In genomic region chr22:29600846-29601245, GRCh38 we compare ENCODE assay signal across 17 cellular contexts. TPM values are rescaled to one million over a fixed set of nuclear protein-coding genes. Genes with fewer than 3 reads are reported as not detected.
A peak's percentile ranks its signal among the peaks of the same experiment; 100 is the strongest.
DNase-seq lines count a peak whose midpoint lies in the region; ATAC-seq and TF ChIP-seq lines count a peak whose summit lies in the region.
"Had no signal": no experiment of that assay in that cellular context is flagged by ENCODE, and none has a peak within 500 bp of the region (broad histone marks: within the 10 kb centered on the region; RNA-seq: fewer than 3 reads in every experiment).

No MANE protein-coding gene starts in this region.

- TF ChIP-seq POLR2A in HCT116 (IDR thresholded peaks at IDR 0.05; ENCODE audit: borderline replicate concordance, extremely low read depth, insufficient read depth, insufficient read length): no peak

- CTCF ChIA-PET in HCT116 (lab: Charles Lee): interaction anchor here (1.1 kb wide), 1 partner anchor 11 kb away, joined by 5 read pairs; no protein-coding TSS in a partner anchor

- peak overlapping the region; percentile 25 for H3K27ac Mint-ChIP-seq in stimulated activated naive B cell treated with anti-CD40 and anti-IgM and Interleukin-4, amounts not matched to agents 10 μg/mL and 1 μg/mL and 100 μg/mL, for 72 hours
- H3K27ac Mint-ChIP-seq in type B pancreatic cell: no peak overlapping the region
- H3K27ac Mint-ChIP-seq: CD8-positive, alpha-beta T cell had no signal

- H3K4me3 ChIP-seq in HCT116 (replicated peaks in 1 of 2; ENCODE audit: low read depth in 1 of 2, low read length in 2 of 2): peak overlapping the region in 1 of 2 experiments; percentile 25; a peak in 2 of 4 replicates
- H3K4me3 ChIP-seq: A549 had no signal

- intact Hi-C loops in HCT116 (cut with micrococcal nuclease): no loop called here

- H3K27ac ChIP-seq in HCT116 (ENCODE audit: low read depth, low read length): peak overlapping the region; percentile 78
- H3K27ac ChIP-seq: C4-2B had no signal

- no peak for TF ChIP-seq RAD21 in HCT116 (IDR thresholded peaks at IDR 0.05; ENCODE audit: low read depth)

- no peaks in the 10 kb centered on the region for H3K27me3 Mint-ChIP-seq in stimulated activated naive B cell treated with anti-CD40 and anti-IgM and Interleukin-4, amounts not matched to agents 10 μg/mL and 1 μg/mL and 100 μg/mL, for 72 hours
- H3K27me3 Mint-ChIP-seq in type B pancreatic cell: no peaks in the 10 kb centered on the region
- H3K27me3 Mint-ChIP-seq: IgD-negative memory B cell had no signal

- peaks cover 16 to 31% of the 10 kb centered on the region in 2 experiments for H3K4me1 ChIP-seq in HCT116 (ENCODE audit: control insufficient read depth in 1 of 2, insufficient read depth in 2 of 2, low read length in 2 of 2)
- H3K4me1 ChIP-seq: BE2C had no signal

- H3K27me3 ChIP-seq in HCT116 (ENCODE audit: insufficient read depth, low read length): no peaks in the 10 kb centered on the region
- H3K27me3 ChIP-seq: BE2C had no signal

- H3K4me2 ChIP-seq in HCT116 (ENCODE audit: low read length): peak overlapping the region; percentile 66

- H3K9ac ChIP-seq in HCT116 (ENCODE audit: low read length): no peak overlapping the region

- H3K4me1 Mint-ChIP-seq in stimulated activated naive B cell treated with anti-CD40 and anti-IgM and Interleukin-4, amounts not matched to agents 10 μg/mL and 1 μg/mL and 100 μg/mL, for 72 hours: peaks cover 2 to 5% of the 10 kb centered on the region in 2 donors
- H3K4me1 Mint-ChIP-seq in type B pancreatic cell (ENCODE audit: unreplicated experiment): peaks cover 17% of the 10 kb centered on the region

- no peaks in the 10 kb centered on the region for H3K9me3 ChIP-seq in HCT116 (ENCODE audit: control insufficient read depth in 1 of 2, insufficient read depth in 1 of 2, low read depth in 1 of 2, low read length in 2 of 2)
- H3K9me3 ChIP-seq: A549, BE2C had no signal

- RAD21 ChIA-PET in HCT116 (lab: Charles Lee; ENCODE audit: low non-redundant PET in 1 of 2, low total read pairs in 2 of 2, uncharacterized antibody in 2 of 2, unreplicated experiment in 2 of 2): no interaction called here

- TF ChIP-seq CTCF in HCT116 (IDR thresholded peaks at IDR 0.05 in 2 of 3, conservative IDR thresholded peaks at IDR 0.05 in 1 of 3; ENCODE audit: borderline replicate concordance in 1 of 3, insufficient read depth in 1 of 3, low read depth in 2 of 3, low read length in 2 of 3) (no peak), type B pancreatic cell (conservative IDR thresholded peaks at IDR 0.05) (no peak)

- peak overlapping the region; percentile 77 for H2AFZ ChIP-seq in HCT116 (ENCODE audit: low read depth, low read length, poor library complexity, severe bottlenecking)

- H3K36me3 ChIP-seq in HCT116 (ENCODE audit: control insufficient read depth in 1 of 2, insufficient read depth in 2 of 2, low read length in 2 of 2): no peaks in the 10 kb centered on the region

- no peak for DNase-seq in HCT116 (ENCODE audit: low read depth, low spot score)
- DNase-seq in NCI-H446 treated with DMSO at 0.1 percent for 48 hours (lab: John Stamatoyannopoulos, UW): peak; percentile 55
- peak; percentile 68 for DNase-seq in cerebellum (ENCODE audit: low spot score)
- no peak for DNase-seq in stimulated activated naive B cell treated with anti-CD40 and anti-IgM and Interleukin-4, amounts not matched to agents 10 μg/mL and 1 μg/mL and 100 μg/mL, for 72 hours
- no peak for DNase-seq in type B pancreatic cell (ENCODE audit: extremely low spot score, unreplicated experiment)
- DNase-seq: BE2C; CD8-positive, alpha-beta T cell; COR-L47; DMS153; DMS79 treated with DMSO at 0.1 percent for 48 hours; GF-D8; HCEC 1CT had no signal

- H3K36me3 Mint-ChIP-seq in stimulated activated naive B cell treated with anti-CD40 and anti-IgM and Interleukin-4, amounts not matched to agents 10 μg/mL and 1 μg/mL and 100 μg/mL, for 72 hours: no peaks in the 10 kb centered on the region
- no peaks in the 10 kb centered on the region for H3K36me3 Mint-ChIP-seq in type B pancreatic cell
- H3K36me3 Mint-ChIP-seq: IgD-negative memory B cell had no signal

- H3K9me2 ChIP-seq in HCT116 (ENCODE audit: insufficient read depth): no peaks in the 10 kb centered on the region

- no peaks in the 10 kb centered on the region for H4K20me1 ChIP-seq in HCT116 (ENCODE audit: insufficient read depth)

- no peak overlapping the region for H3K4me3 Mint-ChIP-seq in stimulated activated naive B cell treated with anti-CD40 and anti-IgM and Interleukin-4, amounts not matched to agents 10 μg/mL and 1 μg/mL and 100 μg/mL, for 72 hours
- H3K4me3 Mint-ChIP-seq in type B pancreatic cell: no peak overlapping the region

- ATAC-seq in HCT116 (no peak), HG03175 (IDR thresholded peaks at IDR 0.05; ENCODE audit: unreplicated experiment) (no peak), HG03469 (IDR thresholded peaks at IDR 0.05; ENCODE audit: unreplicated experiment) (no peak)
- no peak for ATAC-seq in stimulated activated naive B cell treated with anti-CD40 and anti-IgM and Interleukin-4, amounts not matched to agents 10 μg/mL and 1 μg/mL and 100 μg/mL, for 72 hours (replicated peaks)
- ATAC-seq: A549; CD8-positive, alpha-beta T cell had no signal

- POLR2A ChIA-PET in HCT116 (lab: Charles Lee): interaction anchor here (0.9 kb wide), 1 partner anchor 10 kb away, joined by 3 read pairs; no protein-coding TSS in a partner anchor

- BruUV-seq in HCT116 (replicated peaks; lab: Mats Ljungman, UMichigan): TSS peak; percentile 76

- H3K79me2 ChIP-seq in HCT116 (ENCODE audit: insufficient read depth, low read length): peaks cover 23% of the 10 kb centered on the region

- H3K9me3 Mint-ChIP-seq in stimulated activated naive B cell treated with anti-CD40 and anti-IgM and Interleukin-4, amounts not matched to agents 10 μg/mL and 1 μg/mL and 100 μg/mL, for 72 hours: peaks cover 0 to 2% of the 10 kb centered on the region in 2 donors
- no peaks in the 10 kb centered on the region for H3K9me3 Mint-ChIP-seq in type B pancreatic cell
- H3K9me3 Mint-ChIP-seq: CD8-positive, alpha-beta T cell had no signal

TF ChIP-seq in HCT116, 20 proteins besides CTCF, POLR2A, EP300 and RAD21:
- TF ChIP-seq YY1 (IDR thresholded peaks at IDR 0.05; ENCODE audit: extremely low read depth, insufficient replicate concordance, low read depth, low read length): no peak
- TF ChIP-seq, protein P1, sequence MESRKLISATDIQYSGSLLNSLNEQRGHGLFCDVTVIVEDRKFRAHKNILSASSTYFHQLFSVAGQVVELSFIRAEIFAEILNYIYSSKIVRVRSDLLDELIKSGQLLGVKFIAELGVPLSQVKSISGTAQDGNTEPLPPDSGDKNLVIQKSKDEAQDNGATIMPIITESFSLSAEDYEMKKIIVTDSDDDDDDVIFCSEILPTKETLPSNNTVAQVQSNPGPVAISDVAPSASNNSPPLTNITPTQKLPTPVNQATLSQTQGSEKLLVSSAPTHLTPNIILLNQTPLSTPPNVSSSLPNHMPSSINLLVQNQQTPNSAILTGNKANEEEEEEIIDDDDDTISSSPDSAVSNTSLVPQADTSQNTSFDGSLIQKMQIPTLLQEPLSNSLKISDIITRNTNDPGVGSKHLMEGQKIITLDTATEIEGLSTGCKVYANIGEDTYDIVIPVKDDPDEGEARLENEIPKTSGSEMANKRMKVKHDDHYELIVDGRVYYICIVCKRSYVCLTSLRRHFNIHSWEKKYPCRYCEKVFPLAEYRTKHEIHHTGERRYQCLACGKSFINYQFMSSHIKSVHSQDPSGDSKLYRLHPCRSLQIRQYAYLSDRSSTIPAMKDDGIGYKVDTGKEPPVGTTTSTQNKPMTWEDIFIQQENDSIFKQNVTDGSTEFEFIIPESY (IDR thresholded peaks at IDR 0.05; ENCODE audit: extremely low read depth, insufficient replicate concordance, low read length): no peak
- no peak for TF ChIP-seq SIN3A (IDR thresholded peaks at IDR 0.05; ENCODE audit: low read depth)

RNA-seq across cellular contexts. Expression of gene NF2, which starts 2.6 kb away (rescaled TPM):
- total RNA-seq in HCT116 (2021; ENCODE audit: unreplicated experiment): 70.2 TPM
- 19.7 and 23.2 TPM in 2 replicates for polyA plus RNA-seq in HCT116 (2012)
- 32.0 TPM for total RNA-seq in cerebellum
- 40.3 and 45.6 TPM in 2 replicates for total RNA-seq in type B pancreatic cell (ENCODE audit: low replicate concordance)

RNA-seq across cellular contexts. Expression of gene NIPSNAP1, which starts 19.9 kb away (rescaled TPM):
- 101 TPM for total RNA-seq in HCT116 (2021; ENCODE audit: unreplicated experiment)
- polyA plus RNA-seq in HCT116 (2012): 88.9 and 104 TPM in 2 replicates
- total RNA-seq in cerebellum: 59.4 TPM
- total RNA-seq in type B pancreatic cell (ENCODE audit: low replicate concordance): 97.2 and 128 TPM in 2 replicates

RNA-seq across cellular contexts. Expression of gene THOC5, which starts 47.3 kb away (rescaled TPM):
- total RNA-seq in HCT116 (2021; ENCODE audit: unreplicated experiment) (80.6 TPM), cerebellum (36.9 TPM), type B pancreatic cell (ENCODE audit: low replicate concordance) (36.6 and 53.5 TPM in 2 replicates)
- 60.9 and 66.3 TPM in 2 replicates for polyA plus RNA-seq in HCT116 (2012)

Comparison
In these comparisons a context has a peak if more than half of its experiments do, and no peak if none do; other contexts are left out.
1. DNase-seq: peak in NCI-H446 treated with DMSO at 0.1 percent for 48 hours (single experiment) and cerebellum (single experiment); none in HCT116 (single experiment), stimulated activated naive B cell treated with anti-CD40 and anti-IgM and Interleukin-4, amounts not matched to agents 10 μg/mL and 1 μg/mL and 100 μg/mL, for 72 hours (single experiment) and type B pancreatic cell (single experiment).